In the genomic region with DNA sequence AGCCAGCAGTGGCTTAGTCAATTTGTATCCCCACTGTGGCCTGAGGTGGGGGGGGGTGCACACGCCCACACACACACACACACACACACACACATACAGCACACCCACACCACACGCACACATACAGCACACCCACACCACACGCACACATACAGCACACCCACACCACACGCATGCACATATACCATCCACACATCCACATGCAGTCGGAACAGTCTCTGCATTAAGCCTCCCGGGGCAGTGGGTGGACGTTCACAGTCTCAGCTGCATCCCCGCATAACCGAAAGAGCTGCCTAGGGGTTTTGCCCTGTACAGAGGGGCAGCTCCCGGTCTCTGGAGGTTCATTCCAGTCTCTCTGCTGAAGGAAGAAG, we compare ENCODE assay signal across 11 cellular contexts.
DNase-seq lines count a peak whose midpoint lies in the region; ATAC-seq and TF ChIP-seq lines count a peak whose summit lies in the region.
"Had no signal": no experiment of that assay in that cellular context is flagged by ENCODE, and none has a peak within 500 bp of the region (broad histone marks: within the 10 kb centered on the region; RNA-seq: fewer than 3 reads in every experiment).

No MANE protein-coding gene starts in this region.

- no peaks in the 10 kb centered on the region for H3K4me1 ChIP-seq in adrenal gland (replicated peaks in 1 of 2)

- H3K4me3 ChIP-seq in AG04450 (ENCODE audit: low read depth, low read length) = peak overlapping the region; percentile 10; the same call in 1 of the 2 replicates
- H3K4me3 ChIP-seq in adrenal gland = no peak overlapping the region

- H3K27ac Mint-ChIP-seq in activated CD8-positive, alpha-beta T cell treated with anti-CD3 and anti-CD28 coated beads, Interleukin-2, amount 10 ng/mL, durations not matched to agents 7 days and 5 days = peak overlapping the region; percentile 69
- H3K27ac Mint-ChIP-seq in mesothelial cell of epicardium = peak overlapping the region; percentile 50
- H3K27ac Mint-ChIP-seq: B cell had no signal

- H3K36me3 ChIP-seq in adrenal gland (replicated peaks in 1 of 2) = no peaks in the 10 kb centered on the region

- H3K36me3 Mint-ChIP-seq in activated CD8-positive, alpha-beta T cell treated with anti-CD3 and anti-CD28 coated beads, Interleukin-2, amount 10 ng/mL, durations not matched to agents 7 days and 5 days (ENCODE audit: low read depth) = no peaks in the 10 kb centered on the region
- no peaks in the 10 kb centered on the region for H3K36me3 Mint-ChIP-seq in mesothelial cell of epicardium

- TF ChIP-seq POLR2A in adrenal gland (IDR thresholded peaks at IDR 0.05) = no peak

- peak overlapping the region; percentile 26 for H3K4me3 Mint-ChIP-seq in activated CD8-positive, alpha-beta T cell treated with anti-CD3 and anti-CD28 coated beads, Interleukin-2, amount 10 ng/mL, durations not matched to agents 7 days and 5 days
- no peak overlapping the region for H3K4me3 Mint-ChIP-seq in mesothelial cell of epicardium
- H3K4me3 Mint-ChIP-seq: B cell had no signal

- DNase-seq in AG04450 (ENCODE audit: low read depth, low spot score) = no peak
- no peak for DNase-seq in activated CD8-positive, alpha-beta T cell treated with anti-CD3 and anti-CD28 coated beads, Interleukin-2, amount 10 ng/mL, durations not matched to agents 7 days and 5 days
- DNase-seq in mesothelial cell of epicardium (ENCODE audit: low spot score in 2 of 2, unreplicated experiment in 2 of 2) = no peak
- no peak for DNase-seq in posterior vena cava (ENCODE audit: low spot score)
- no peak for DNase-seq in HEK293T (ENCODE audit: extremely low spot score)
- no peak for DNase-seq in Right ventricle myocardium inferior (ENCODE audit: missing footprints)
- DNase-seq in adrenal gland = no peak
- DNase-seq: midbrain, SW 1271 had no signal

- no peaks in the 10 kb centered on the region for H3K9me3 Mint-ChIP-seq in activated CD8-positive, alpha-beta T cell treated with anti-CD3 and anti-CD28 coated beads, Interleukin-2, amount 10 ng/mL, durations not matched to agents 7 days and 5 days (ENCODE audit: insufficient read depth)
- no peaks in the 10 kb centered on the region for H3K9me3 Mint-ChIP-seq in mesothelial cell of epicardium

- POLR2A ChIA-PET in AG04450 (lab: Yijun Ruan, JAX) = interaction anchor here (1.0 kb wide), 1 partner anchor 39 kb away, joined by 8 read pairs; no protein-coding TSS in a partner anchor
- POLR2A ChIA-PET in activated CD8-positive, alpha-beta T cell treated with anti-CD3 and anti-CD28 coated beads, Interleukin-2, amount 10 ng/mL, durations not matched to agents 7 days and 5 days (lab: Charles Lee) = no interaction called here
- POLR2A ChIA-PET in HEK293T (lab: Yijun Ruan, JAX) = no interaction called here

- peaks cover 24% of the 10 kb centered on the region for H3K4me1 Mint-ChIP-seq in activated CD8-positive, alpha-beta T cell treated with anti-CD3 and anti-CD28 coated beads, Interleukin-2, amount 10 ng/mL, durations not matched to agents 7 days and 5 days (ENCODE audit: low read depth)
- peaks cover 27% of the 10 kb centered on the region for H3K4me1 Mint-ChIP-seq in mesothelial cell of epicardium
- H3K4me1 Mint-ChIP-seq: B cell had no signal

- H3K9me3 ChIP-seq in AG04450 (ENCODE audit: control insufficient read depth, insufficient read depth, low read length) (no peaks in the 10 kb centered on the region; the same call in 1 of the 2 replicates), adrenal gland (replicated peaks in 1 of 3) (no peaks in the 10 kb centered on the region)

- peaks cover 27% of the 10 kb centered on the region for H3K27me3 Mint-ChIP-seq in activated CD8-positive, alpha-beta T cell treated with anti-CD3 and anti-CD28 coated beads, Interleukin-2, amount 10 ng/mL, durations not matched to agents 7 days and 5 days (ENCODE audit: low read depth)
- H3K27me3 Mint-ChIP-seq in mesothelial cell of epicardium (ENCODE audit: low read depth) = no peaks in the 10 kb centered on the region
- H3K27me3 Mint-ChIP-seq: B cell had no signal

- H3K27ac ChIP-seq in AG04450 (ENCODE audit: low read depth, low read length) = peak overlapping the region; percentile 94
- no peak overlapping the region for H3K27ac ChIP-seq in adrenal gland

- H3K27me3 ChIP-seq in AG04450 (ENCODE audit: control insufficient read depth, insufficient read depth, low read length) (no peaks in the 10 kb centered on the region), adrenal gland (no peaks in the 10 kb centered on the region)

- intact Hi-C loops in posterior vena cava (cut with DNase I) (no loop called here), Right ventricle myocardium inferior (cut with DNase I) (no loop called here), adrenal gland (cut with DNase I) (no loop called here)

- WGBS in adrenal gland, 4 donors = 81 to 90% (median 85%) methylated on average over 4 to 10 of the region's 10 CpGs

- CTCF ChIA-PET in AG04450 (lab: Charles Lee) (no interaction called here), HEK293T (lab: Yijun Ruan, JAX) (no interaction called here)
- CTCF ChIA-PET in activated CD8-positive, alpha-beta T cell treated with anti-CD3 and anti-CD28 coated beads, Interleukin-2, amount 10 ng/mL, durations not matched to agents 7 days and 5 days (lab: Charles Lee) = no interaction called here

- no peak for TF ChIP-seq CTCF in AG04450 (IDR thresholded peaks at IDR 0.05; ENCODE audit: low read depth, low read length)
- TF ChIP-seq CTCF in mesothelial cell of epicardium (IDR thresholded peaks at IDR 0.05; ENCODE audit: unreplicated experiment) = no peak
- no peak for TF ChIP-seq CTCF in adrenal gland (IDR thresholded peaks at IDR 0.05)

- peak; percentile 10 for ATAC-seq in GM21515 (IDR thresholded peaks at IDR 0.05; ENCODE audit: unreplicated experiment)
- peak; percentile 51 for ATAC-seq in activated CD8-positive, alpha-beta T cell treated with anti-CD3 and anti-CD28 coated beads, Interleukin-2, amount 10 ng/mL, durations not matched to agents 7 days and 5 days
- no peak for ATAC-seq in Right ventricle myocardium inferior

TF ChIP-seq in HEK293T, 16 proteins besides CTCF, POLR2A, EP300 and RAD21:
- TF ChIP-seq FOXM1 (IDR thresholded peaks at IDR 0.05; ENCODE audit: borderline replicate concordance) (no peak), SUZ12 (IDR thresholded peaks at IDR 0.05) (no peak), LEF1 (IDR thresholded peaks at IDR 0.05; ENCODE audit: borderline replicate concordance) (no peak), NFRKB (IDR thresholded peaks at IDR 0.05) (no peak), ZNF384 (IDR thresholded peaks at IDR 0.05) (no peak), ELF4 (IDR thresholded peaks at IDR 0.05) (no peak), ARNT (IDR thresholded peaks at IDR 0.05) (no peak), CTBP1 (IDR thresholded peaks at IDR 0.05; ENCODE audit: borderline replicate concordance) (no peak), TARDBP (IDR thresholded peaks at IDR 0.05) (no peak)
- TF ChIP-seq, protein P1, sequence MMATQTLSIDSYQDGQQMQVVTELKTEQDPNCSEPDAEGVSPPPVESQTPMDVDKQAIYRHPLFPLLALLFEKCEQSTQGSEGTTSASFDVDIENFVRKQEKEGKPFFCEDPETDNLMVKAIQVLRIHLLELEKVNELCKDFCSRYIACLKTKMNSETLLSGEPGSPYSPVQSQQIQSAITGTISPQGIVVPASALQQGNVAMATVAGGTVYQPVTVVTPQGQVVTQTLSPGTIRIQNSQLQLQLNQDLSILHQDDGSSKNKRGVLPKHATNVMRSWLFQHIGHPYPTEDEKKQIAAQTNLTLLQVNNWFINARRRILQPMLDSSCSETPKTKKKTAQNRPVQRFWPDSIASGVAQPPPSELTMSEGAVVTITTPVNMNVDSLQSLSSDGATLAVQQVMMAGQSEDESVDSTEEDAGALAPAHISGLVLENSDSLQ (IDR thresholded peaks at IDR 0.05) = no peak
